8 cellular contexts compared by ENCODE assay signal in genomic region chr3:58236527-58237237, GRCh38. TPM values are rescaled to one million over a fixed set of nuclear protein-coding genes. Genes with fewer than 3 reads are reported as not detected.
DNase-seq lines count a peak whose midpoint lies in the region; ATAC-seq and TF ChIP-seq lines count a peak whose summit lies in the region.

No MANE protein-coding gene starts in this region.

- CTCF ChIA-PET in A673 (lab: Charles Lee) (no interaction called here), mammary epithelial cell (lab: Charles Lee; ENCODE audit: low non-redundant PET) (no interaction called here)

- in situ Hi-C loops in mammary epithelial cell (cut with MboI; ENCODE audit: low sequenced_read_pairs in 2 of 2): loop anchor here in 1 of 2 donors (10.0 kb wide), 1 partner anchor 68 kb away; the partner anchor contains the start of genes HTD2 and RPP14

- peak overlapping the region; percentile 21 for H3K9ac ChIP-seq in mammary epithelial cell (ENCODE audit: insufficient read depth, low read length)

- peaks cover 7% of the 10 kb centered on the region for H3K79me2 ChIP-seq in mammary epithelial cell (ENCODE audit: insufficient read depth, low read length)

- H3K4me2 ChIP-seq in mammary epithelial cell (ENCODE audit: insufficient read depth, low read depth, low read length): peak overlapping the region; percentile 99

- dilution Hi-C loops in mammary epithelial cell (cut with HindIII; ENCODE audit: low sequenced_read_pairs): no loop called here

- DNase-seq in A673 (ENCODE audit: low spot score) (no peak), HL-60 (ENCODE audit: low read depth in 1 of 2, low spot score in 1 of 2) (no peak), mammary epithelial cell (no peak), lower leg skin (ENCODE audit: low spot score in 2 of 2) (peak in 1 of 2 donors; percentile 87), foreskin melanocyte (no peak)

- no peaks in the 10 kb centered on the region for H3K27me3 ChIP-seq in A673 (replicated peaks; ENCODE audit: insufficient read depth, low read depth, low read length, poor library complexity)
- peaks cover 12% of the 10 kb centered on the region for H3K27me3 ChIP-seq in HL-60 (ENCODE audit: insufficient read depth, poor library complexity, severe bottlenecking)
- no peaks in the 10 kb centered on the region for H3K27me3 ChIP-seq in mammary epithelial cell (ENCODE audit: insufficient read depth, low read length)

- H2AFZ ChIP-seq in mammary epithelial cell (ENCODE audit: low read depth, low read length): peak overlapping the region; percentile 100

- H3K9me3 ChIP-seq in A673 (ENCODE audit: low read depth, low read length, poor library complexity, severe bottlenecking): no peaks in the 10 kb centered on the region
- H3K9me3 ChIP-seq in mammary epithelial cell (replicated peaks; ENCODE audit: insufficient read depth, low read length): no peaks in the 10 kb centered on the region

- POLR2A ChIA-PET in A673 (lab: Charles Lee; ENCODE audit: low non-redundant PET): no interaction called here

- TF ChIP-seq POLR2A in lower leg skin (IDR thresholded peaks at IDR 0.05): no peak

- H3K36me3 ChIP-seq in A673 (ENCODE audit: insufficient read depth, low read length, poor library complexity, severe bottlenecking) (peaks cover 28% of the 10 kb centered on the region), mammary epithelial cell (ENCODE audit: insufficient read depth, low read length) (no peaks in the 10 kb centered on the region), urinary bladder (ENCODE audit: insufficient read depth) (no peaks in the 10 kb centered on the region)

- TF ChIP-seq CTCF in A673 (conservative IDR thresholded peaks at IDR 0.05; ENCODE audit: low read depth, low read length) (no peak), HL-60 (IDR thresholded peaks at IDR 0.05; ENCODE audit: insufficient read depth, low read length) (no peak), mammary epithelial cell (conservative IDR thresholded peaks at IDR 0.05 in 1 of 2, IDR thresholded peaks at IDR 0.05 in 1 of 2; ENCODE audit: extremely low read depth in 1 of 2, insufficient read depth in 1 of 2, low read depth in 1 of 2, low read length in 2 of 2) (no peak), lower leg skin (IDR thresholded peaks at IDR 0.05) (no peak)

- peak overlapping the region; percentile 98 for H3K27ac ChIP-seq in A673 (ENCODE audit: low read depth, low read length, poor library complexity, severe bottlenecking)
- H3K27ac ChIP-seq in HL-60 (replicated peaks): no peak overlapping the region
- no peak overlapping the region for H3K27ac ChIP-seq in mammary epithelial cell (ENCODE audit: insufficient read depth, low read depth, low read length)
- peak overlapping the region; percentile 60 for H3K27ac ChIP-seq in urinary bladder (ENCODE audit: low read depth)

- TSS peak; percentile 85 for BruUV-seq in A673 (replicated peaks; lab: Mats Ljungman, UMichigan)
- no TSS peak for BruUV-seq in mammary epithelial cell (replicated peaks; lab: Mats Ljungman, UMichigan)

- no peaks in the 10 kb centered on the region for H4K20me1 ChIP-seq in mammary epithelial cell (ENCODE audit: insufficient read depth, low read length)

- H3K4me3 ChIP-seq in A673 (ENCODE audit: low read depth, low read length, poor library complexity, severe bottlenecking) (peak overlapping the region; percentile 92), HL-60 (replicated peaks; ENCODE audit: insufficient read depth, low read length) (peak overlapping the region; percentile 71), mammary epithelial cell (replicated peaks in 1 of 3; ENCODE audit: insufficient read depth in 1 of 3, low read depth in 2 of 3, low read length in 3 of 3) (peak overlapping the region; percentile 55 to 87 (median 57)), lower leg skin (ENCODE audit: low read depth, poor library complexity, severe bottlenecking) (peak overlapping the region; percentile 30), urinary bladder (ENCODE audit: low read depth, low read length) (peak overlapping the region; percentile 70)

- H3K4me1 ChIP-seq in A673 (ENCODE audit: insufficient read depth, low read length, poor library complexity, severe bottlenecking): peaks cover 38% of the 10 kb centered on the region
- H3K4me1 ChIP-seq in mammary epithelial cell (ENCODE audit: insufficient read depth, low read length): peaks cover 21% of the 10 kb centered on the region
- H3K4me1 ChIP-seq in urinary bladder (ENCODE audit: insufficient read depth): peaks cover 2% of the 10 kb centered on the region

- intact Hi-C loops in A673 (cut with micrococcal nuclease; ENCODE audit: unreplicated experiment): loop anchor here (5.0 kb wide), 1 partner anchor 71 kb away; the partner anchor contains the start of genes HTD2 and RPP14
- intact Hi-C loops in mammary epithelial cell (cut with micrococcal nuclease): loop anchor here (1.0 kb wide), 2 partner anchors 19 to 49 kb away; no protein-coding TSS in a partner anchor
- intact Hi-C loops in lower leg skin (cut with DNase I; ENCODE audit: low total_unique reads): no loop called here

- ATAC-seq in HG02884 (IDR thresholded peaks at IDR 0.05; ENCODE audit: unreplicated experiment): no peak
- ATAC-seq in HG02623 (IDR thresholded peaks at IDR 0.05; ENCODE audit: unreplicated experiment): no peak

- WGBS in mammary epithelial cell (ENCODE audit: low coverage, missing lambda C conversion rate): 24% methylated on average over 22 of the region's 24 CpGs
- WGBS in lower leg skin, 2 donors: 18% methylated on average over 24 of the region's 24 CpGs
- WGBS in urinary bladder: 16% methylated on average over 24 of the region's 24 CpGs

RNA-seq across cellular contexts. Expression of gene ABHD6, which starts 0.9 kb away (rescaled TPM):
- total RNA-seq in A673 (2021) (154 and 155 TPM in 2 replicates), mammary epithelial cell (10 to 100 TPM in 1 of 2 donors, 1 to 10 TPM in 1; 9.4 to 21.3 TPM), lower leg skin (10 to 100 TPM; 36.5 to 69.7 (median 51.1) TPM), urinary bladder (7.2 TPM)
- polyA plus RNA-seq in mammary epithelial cell (7.1 TPM), urinary bladder (8.8 TPM)
- polyA minus RNA-seq in mammary epithelial cell: 8.9 TPM

RNA-seq across cellular contexts. Expression of gene DNASE1L3, which starts 25.9 kb away (rescaled TPM):
- not detected in 2 replicates for total RNA-seq in A673 (2021)
- total RNA-seq in mammary epithelial cell: not detected
- not detected for polyA plus RNA-seq in mammary epithelial cell
- polyA minus RNA-seq in mammary epithelial cell: not detected
- 1 to 10 TPM in 3 of 4 donors, under 1 TPM in 1; 0.76 to 8.1 (median 3.1) TPM for total RNA-seq in lower leg skin
- 3.5 TPM for total RNA-seq in urinary bladder
- 5.4 TPM for polyA plus RNA-seq in urinary bladder

Comparison
In these comparisons a context has a peak if more than half of its experiments do, and no peak if none do; other contexts are left out.
1. H3K27ac ChIP-seq: peak in A673 (single experiment) and urinary bladder (single experiment); none in HL-60 (single experiment) and mammary epithelial cell (single experiment).
2. H3K4me3 ChIP-seq: peak in every context shown above with its lines; median percentile 92 in A673; 71 in HL-60; 70 in urinary bladder; 57 in mammary epithelial cell; 30 in lower leg skin.